Comparison of ENCODE assay signal across 8 cellular contexts in genomic region chr9:113406873-113407511, GRCh38. TPM values are rescaled to one million over a fixed set of nuclear protein-coding genes. Genes with fewer than 3 reads are reported as not detected.
DNase-seq lines count a peak whose midpoint lies in the region; ATAC-seq and TF ChIP-seq lines count a peak whose summit lies in the region.
"Not testable (repeated sequence)": the region's sequence is repeated elsewhere in the genome, so short reads cannot be mapped to it uniquely, and the experiment has no call there.

No MANE protein-coding gene starts in this region.

- not testable (repeated sequence) for H4K20me1 ChIP-seq in fibroblast of lung (ENCODE audit: control insufficient read depth, extremely low read depth, insufficient read depth, low read length)

- TF ChIP-seq CTCF in fibroblast of lung (conservative IDR thresholded peaks at IDR 0.05 in 1 of 2, IDR thresholded peaks at IDR 0.05 in 1 of 2; ENCODE audit: low read depth in 1 of 2, low read length in 2 of 2), result peak; percentile 86 to 87

- not testable (repeated sequence) for H3K27me3 Mint-ChIP-seq in naive B cell

- peak in 1 of 2 donors; percentile 7 for ATAC-seq in naive B cell (ENCODE audit: low read depth in 2 of 2)

- H3K27ac ChIP-seq in SK-N-MC, result peak overlapping the region; percentile 44; the same call in 1 of the 2 replicates
- H3K27ac ChIP-seq in fibroblast of lung (ENCODE audit: insufficient read depth, low read length), result not testable (repeated sequence)

- H3K4me1 ChIP-seq in HAP-1; fibroblast of lung (ENCODE audit: control insufficient read depth, extremely low read depth, insufficient read depth, low read length): not testable (repeated sequence)

- not testable (repeated sequence) for H3K4me2 ChIP-seq in fibroblast of lung (ENCODE audit: extremely low read depth, insufficient read depth, low read length)

- H3K4me1 Mint-ChIP-seq in naive B cell, result peaks cover 28 to 47% (median 32%) of the 10 kb centered on the region in 3 donors

- peaks cover 5 to 23% of the 10 kb centered on the region in 2 donors for H3K36me3 Mint-ChIP-seq in naive B cell

- not testable (repeated sequence) for H3K9ac ChIP-seq in SK-N-MC (ENCODE audit: insufficient read length); fibroblast of lung (ENCODE audit: insufficient read depth, low read length)

- peak overlapping the region in 6 of 8 donors; percentile 8 to 93 (median 80) for H3K4me3 Mint-ChIP-seq in naive B cell

- H3K27ac Mint-ChIP-seq in naive B cell, result peak overlapping the region; percentile 47 to 97 (median 88)

- H3K79me2 ChIP-seq in fibroblast of lung (ENCODE audit: control insufficient read depth, insufficient read depth, low read length), result peaks cover 19% of the 10 kb centered on the region

- not testable (repeated sequence) for H3K9me3 ChIP-seq in HAP-1; SK-N-MC (ENCODE audit: low read depth, low read length); fibroblast of lung (ENCODE audit: control insufficient read depth, insufficient read depth, low read depth, low read length)

- H3K9me3 Mint-ChIP-seq in naive B cell, result not testable (repeated sequence)

- H3K36me3 ChIP-seq in HAP-1 (replicated peaks) (peaks cover 39% of the 10 kb centered on the region), SK-N-MC (ENCODE audit: insufficient read depth, low read length) (peaks cover 27% of the 10 kb centered on the region)
- H3K36me3 ChIP-seq in fibroblast of lung (ENCODE audit: control insufficient read depth, insufficient read depth, low read length), result not testable (repeated sequence)

- DNase-seq in DMS53 (lab: John Stamatoyannopoulos, UW) (peak; percentile 77), HAP-1 (ENCODE audit: low spot score in 2 of 2) (peak; percentile 67 to 76), NCI-H146 (lab: John Stamatoyannopoulos, UW) (peak; percentile 33), fibroblast of lung (ENCODE audit: low read depth in 2 of 2) (peak; percentile 65 to 79), naive B cell (peak; percentile 49)
- not testable (repeated sequence) for DNase-seq in SK-N-MC (ENCODE audit: low read depth, low spot score)
- peak; percentile 82 for DNase-seq in activated effector memory CD4-positive, alpha-beta T cell treated with anti-CD3 and anti-CD28 coated beads, Interleukin-2, amount 50 U/mL, for 16 hours
- peak; percentile 44 for DNase-seq in stimulated activated naive CD4-positive, alpha-beta T cell treated with Interleukin-2 at 50 U/mL for 16 hours (lab: John Stamatoyannopoulos, UW)

- in situ Hi-C loops in HAP-1 (cut with MboI; ENCODE audit: low sequenced_read_pairs), result loop anchor here (5.0 kb wide), 1 partner anchor 130 kb away; the partner anchor contains the start of genes CDC26 and PRPF4

- H2AFZ ChIP-seq in fibroblast of lung (ENCODE audit: low read length), result not testable (repeated sequence)

- not testable (repeated sequence) for H3K27me3 ChIP-seq in HAP-1 (ENCODE audit: low read depth); fibroblast of lung (ENCODE audit: control insufficient read depth, insufficient read depth, low read length)

- H3K4me3 ChIP-seq in HAP-1; SK-N-MC; fibroblast of lung (replicated peaks in 1 of 4; ENCODE audit: control extremely low read depth in 1 of 4, insufficient read depth in 1 of 4, low read depth in 3 of 4, low read length in 4 of 4): not testable (repeated sequence)

RNA-seq across cellular contexts. Expression of gene POLE3, which starts 3.5 kb away (rescaled TPM):
- total RNA-seq in fibroblast of lung, result 17.3 and 22.6 TPM in 2 replicates
- polyA plus RNA-seq in fibroblast of lung (45.9 and 68.5 TPM in 2 replicates), naive B cell (ENCODE audit: low read depth in 6 of 6) (100 to 1,000 TPM; 112 to 213 (median 140) TPM)
- 30.1 and 45.2 TPM in 2 replicates for polyA plus RNA-seq in fibroblast of lung (2012)
- 13.2 and 26.3 TPM in 2 replicates for polyA minus RNA-seq in fibroblast of lung (ENCODE audit: low replicate concordance)

RNA-seq across cellular contexts. Expression of gene C9orf43, which starts 3.6 kb away (rescaled TPM):
- 0.50 and 0.51 TPM in 2 replicates for total RNA-seq in fibroblast of lung
- polyA plus RNA-seq in fibroblast of lung, result 0.25 and 0.61 TPM in 2 replicates
- 0.26 and 0.35 TPM in 2 replicates for polyA plus RNA-seq in fibroblast of lung (2012)
- polyA minus RNA-seq in fibroblast of lung (ENCODE audit: low replicate concordance), result not detected in 2 replicates
- polyA plus RNA-seq in naive B cell (ENCODE audit: low read depth in 6 of 6), result under 1 TPM in 5 of 6 donors, not detected in 1; 0.23 to 0.74 (median 0.52) TPM

RNA-seq across cellular contexts. Expression of gene ALAD, which starts 5.9 kb away (rescaled TPM):
- 22.6 and 42.1 TPM in 2 replicates for total RNA-seq in fibroblast of lung
- polyA plus RNA-seq in fibroblast of lung, result 13.1 and 14.0 TPM in 2 replicates
- polyA plus RNA-seq in fibroblast of lung (2012), result 29.3 and 31.2 TPM in 2 replicates
- 34.8 and 43.0 TPM in 2 replicates for polyA minus RNA-seq in fibroblast of lung (ENCODE audit: low replicate concordance)
- 10 to 100 TPM; 13.2 to 29.3 (median 17.3) TPM for polyA plus RNA-seq in naive B cell (ENCODE audit: low read depth in 6 of 6)

RNA-seq across cellular contexts. Expression of gene HDHD3, which starts 30.2 kb away (rescaled TPM):
- 11.0 and 14.2 TPM in 2 replicates for total RNA-seq in fibroblast of lung
- polyA plus RNA-seq in fibroblast of lung (4.1 and 6.5 TPM in 2 replicates), naive B cell (ENCODE audit: low read depth in 6 of 6) (10 to 100 TPM; 36.3 to 51.3 (median 42.8) TPM)
- polyA plus RNA-seq in fibroblast of lung (2012), result 4.6 and 6.0 TPM in 2 replicates
- 5.4 and 6.9 TPM in 2 replicates for polyA minus RNA-seq in fibroblast of lung (ENCODE audit: low replicate concordance)

RNA-seq across cellular contexts. Expression of gene RGS3, which starts 56.5 kb away (rescaled TPM):
- total RNA-seq in fibroblast of lung, result 49.8 and 74.3 TPM in 2 replicates
- 48.1 and 58.4 TPM in 2 replicates for polyA plus RNA-seq in fibroblast of lung
- 43.9 and 59.7 TPM in 2 replicates for polyA plus RNA-seq in fibroblast of lung (2012)
- polyA minus RNA-seq in fibroblast of lung (ENCODE audit: low replicate concordance), result 35.9 and 49.6 TPM in 2 replicates
- polyA plus RNA-seq in naive B cell (ENCODE audit: low read depth in 6 of 6), result 10 to 100 TPM in 1 of 6 donors, 1 to 10 TPM in 5; 3.8 to 13.8 (median 5.8) TPM
